Comparison of ENCODE assay signal across 8 cellular contexts in the genomic region with DNA sequence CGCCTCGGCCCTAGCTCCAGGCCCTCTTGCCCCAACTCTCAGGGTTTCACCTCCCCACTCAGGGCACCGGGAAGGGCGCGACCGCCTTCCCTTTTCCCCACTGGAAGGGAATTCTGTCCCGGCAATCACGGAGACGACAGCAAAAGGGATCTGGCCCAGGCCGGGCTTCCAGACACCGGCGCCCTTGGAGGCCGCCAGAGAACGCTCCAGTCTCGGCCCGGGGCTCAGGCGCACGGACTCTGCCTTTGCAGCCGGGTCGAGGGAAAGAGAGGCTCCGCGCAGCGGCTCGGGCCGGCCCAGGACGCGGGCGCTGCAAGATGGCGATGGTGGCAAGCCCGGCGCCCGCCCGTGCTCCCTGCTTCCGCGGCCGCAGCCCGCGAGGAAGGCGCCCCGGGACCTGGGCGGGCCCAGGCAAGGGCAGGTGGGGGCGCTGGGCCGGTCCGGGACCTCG. TPM values are rescaled to one million over a fixed set of nuclear protein-coding genes. Genes with fewer than 3 reads are reported as not detected.
DNase-seq lines count a peak whose midpoint lies in the region; ATAC-seq and TF ChIP-seq lines count a peak whose summit lies in the region.

No MANE protein-coding gene starts in this region.

- no peaks in the 10 kb centered on the region for H3K9me3 ChIP-seq in gastrocnemius medialis

- H3K9me3 Mint-ChIP-seq in activated B cell treated with CpG ODN at 0.5 μM for 24 hours, result no peaks in the 10 kb centered on the region

- intact Hi-C loops in activated B cell treated with CpG ODN at 0.5 μM for 24 hours (cut with micrococcal nuclease) (loop anchor here (1.0 to 5.0 kb wide), 5 partner anchors 29 to 622 kb away; partner anchors contain the start of gene MAEA), cardiac septum (cut with DNase I) (loop anchor here (2.0 to 5.0 kb wide), 2 partner anchors 41 to 81 kb away; partner anchors contain the start of gene MAEA), gastrocnemius medialis (cut with DNase I; ENCODE audit: low total_unique reads) (loop anchor here (1.0 to 5.0 kb wide), 4 partner anchors 36 to 609 kb away; partner anchors contain the start of genes FGFRL1 and LETM1)

- H3K4me1 Mint-ChIP-seq in activated B cell treated with CpG ODN at 0.5 μM for 24 hours, result peaks cover 67% of the 10 kb centered on the region

- TF ChIP-seq POLR2A in gastrocnemius medialis (IDR thresholded peaks at IDR 0.05), result no peak

- TF ChIP-seq CTCF in GM13977 (IDR thresholded peaks at IDR 0.05; ENCODE audit: extremely low read depth, insufficient read depth, missing control alignments) (no peak), activated B cell treated with CpG ODN at 0.5 μM for 24 hours (IDR thresholded peaks at IDR 0.05) (no peak), gastrocnemius medialis (IDR thresholded peaks at IDR 0.05 in 4 of 5, conservative IDR thresholded peaks at IDR 0.05 in 1 of 5) (no peak), GM10266 (IDR thresholded peaks at IDR 0.05; ENCODE audit: control insufficient read depth, insufficient read depth, low read depth, missing control alignments) (no peak)

- CTCF ChIA-PET in activated B cell treated with CpG ODN at 0.5 μM for 24 hours (lab: Charles Lee), result interaction anchor here (0.9 to 4.8 kb wide), 2 partner anchors 21 to 81 kb away, joined by 4 to 23 read pairs; no protein-coding TSS in a partner anchor

- POLR2A ChIA-PET in activated B cell treated with CpG ODN at 0.5 μM for 24 hours (lab: Charles Lee), result interaction anchor here (0.6 to 6.3 kb wide), 14 partner anchors 18 to 102 kb away, joined by 4 to 82 read pairs (median 6); partner anchors contain the start of genes MAEA, SPON2 and UVSSA

- in situ Hi-C loops in GM13977 (cut with MboI; ENCODE audit: low pct_unique_long_range_greater_than_20kb, low sequenced_read_pairs, unreplicated experiment), result no loop called here
- in situ Hi-C loops in gastrocnemius medialis (cut with MboI; ENCODE audit: low sequenced_read_pairs in 4 of 4), result no loop called here

- peak overlapping the region; percentile 85 for H3K4me3 Mint-ChIP-seq in activated B cell treated with CpG ODN at 0.5 μM for 24 hours

- no peaks in the 10 kb centered on the region for H3K27me3 Mint-ChIP-seq in activated B cell treated with CpG ODN at 0.5 μM for 24 hours

- H3K27ac ChIP-seq in gastrocnemius medialis, result peak overlapping the region; percentile 94 to 99 (median 98)

- peaks cover 57 to 78% of the 10 kb centered on the region in 2 donors for H3K4me1 ChIP-seq in gastrocnemius medialis

- peaks cover 8% of the 10 kb centered on the region for H3K36me3 Mint-ChIP-seq in activated B cell treated with CpG ODN at 0.5 μM for 24 hours (ENCODE audit: low read depth)

- no peaks in the 10 kb centered on the region for H3K36me3 ChIP-seq in gastrocnemius medialis

- ATAC-seq in HG02852 (IDR thresholded peaks at IDR 0.05; ENCODE audit: unreplicated experiment) (peak; percentile 22), activated B cell treated with CpG ODN at 0.5 μM for 24 hours (ENCODE audit: low read depth) (peak; percentile 26), gastrocnemius medialis (peak; percentile 6 to 7)

- DNase-seq in GM13977 (ENCODE audit: low spot score) (peak; percentile 29), activated B cell treated with CpG ODN at 0.5 μM for 24 hours (no peak), cardiac septum (ENCODE audit: low spot score) (peak; percentile 79), gastrocnemius medialis (peak in 1 of 2 donors; percentile 13), NCI-H226 (no peak), GM10266 (ENCODE audit: extremely low spot score) (no peak)
- DNase-seq in activated CD4-positive, alpha-beta T cell treated with anti-CD3 and anti-CD28 coated beads, Interleukin-2, amount 50 U/mL, for 4 hours, result no peak

- no peaks in the 10 kb centered on the region for H3K27me3 ChIP-seq in gastrocnemius medialis

- peak overlapping the region; percentile 81 to 93 (median 90) for H3K4me3 ChIP-seq in gastrocnemius medialis

- peak overlapping the region; percentile 84 for H3K27ac Mint-ChIP-seq in activated B cell treated with CpG ODN at 0.5 μM for 24 hours

RNA-seq across cellular contexts. Expression of gene CTBP1, which starts 1.1 kb away (rescaled TPM):
- 162 and 175 TPM in 2 replicates for total RNA-seq in activated B cell treated with CpG ODN at 0.5 μM for 24 hours
- total RNA-seq in cardiac septum, result 129 TPM
- 100 to 1,000 TPM; 126 to 224 (median 169) TPM for total RNA-seq in gastrocnemius medialis

RNA-seq across cellular contexts. Expression of gene MAEA, which starts 41.9 kb away (rescaled TPM):
- total RNA-seq in activated B cell treated with CpG ODN at 0.5 μM for 24 hours, result 67.3 and 73.7 TPM in 2 replicates
- total RNA-seq in cardiac septum, result 55.2 TPM
- 10 to 100 TPM; 30.0 to 42.7 (median 34.3) TPM for total RNA-seq in gastrocnemius medialis

Comparison
In these comparisons a context has a peak if more than half of its experiments do, and no peak if none do; other contexts are left out.
1. DNase-seq: peak in GM13977 (single experiment) and cardiac septum (single experiment); none in activated B cell treated with CpG ODN at 0.5 μM for 24 hours (single experiment), NCI-H226 (single experiment), GM10266 (single experiment) and activated CD4-positive, alpha-beta T cell treated with anti-CD3 and anti-CD28 coated beads, Interleukin-2, amount 50 U/mL, for 4 hours (0 of 2).
2. Peak in every context shown above with its lines, with median percentiles within 50 percentile points of each other: ATAC-seq.